In genomic region chr10:3452234-3452633, GRCh38 we compare ENCODE assay signal across 9 cellular contexts.
DNase-seq lines count a peak whose midpoint lies in the region; ATAC-seq and TF ChIP-seq lines count a peak whose summit lies in the region.
"Had no signal": no experiment of that assay in that cellular context is flagged by ENCODE, and none has a peak within 500 bp of the region (broad histone marks: within the 10 kb centered on the region; RNA-seq: fewer than 3 reads in every experiment).

No MANE protein-coding gene starts in this region.

- H3K4me2 ChIP-seq in HCT116 (ENCODE audit: low read length), result peak overlapping the region; percentile 67

- no peak overlapping the region for H3K4me3 ChIP-seq in HCT116 (replicated peaks in 1 of 2; ENCODE audit: low read depth in 1 of 2, low read length in 2 of 2)
- peak overlapping the region; percentile 31 to 33 for H3K4me3 ChIP-seq in stomach smooth muscle (ENCODE audit: low read length in 2 of 2)

- RAD21 ChIA-PET in HCT116 (lab: Charles Lee; ENCODE audit: low non-redundant PET in 1 of 2, low total read pairs in 2 of 2, uncharacterized antibody in 2 of 2, unreplicated experiment in 2 of 2), result no interaction called here

- H3K27me3 ChIP-seq in HCT116 (ENCODE audit: insufficient read depth, low read length) (no peaks in the 10 kb centered on the region), stomach smooth muscle (ENCODE audit: control insufficient read depth in 1 of 2, insufficient read depth in 2 of 2, low read length in 2 of 2) (no peaks in the 10 kb centered on the region)
- H3K27me3 ChIP-seq: neutrophil had no signal

- H3K9me2 ChIP-seq in HCT116 (ENCODE audit: insufficient read depth), result no peaks in the 10 kb centered on the region

- no peaks in the 10 kb centered on the region for H3K79me2 ChIP-seq in HCT116 (ENCODE audit: insufficient read depth, low read length)

- intact Hi-C loops in HCT116 (cut with micrococcal nuclease), result no loop called here

- POLR2A ChIA-PET in HCT116 (lab: Charles Lee), result interaction anchor here (0.5 kb wide), 1 partner anchor 154 kb away, joined by 3 read pairs; no protein-coding TSS in a partner anchor

- H3K27ac ChIP-seq in HCT116 (ENCODE audit: low read depth, low read length) (peak overlapping the region; percentile 36; the same call in 1 of the 2 replicates), stomach smooth muscle (ENCODE audit: low read length) (no peak overlapping the region)
- H3K27ac ChIP-seq: neutrophil had no signal

- peak overlapping the region; percentile 92 for H2AFZ ChIP-seq in HCT116 (ENCODE audit: low read depth, low read length, poor library complexity, severe bottlenecking)

- TF ChIP-seq POLR2A in HCT116 (IDR thresholded peaks at IDR 0.05; ENCODE audit: borderline replicate concordance, extremely low read depth, insufficient read depth, insufficient read length), result no peak

- no TSS peak for BruUV-seq in HCT116 (replicated peaks; lab: Mats Ljungman, UMichigan)

- CTCF ChIA-PET in HCT116 (lab: Charles Lee), result no interaction called here

- ATAC-seq in HCT116, result peak; percentile 61
- no peak for ATAC-seq in GM18502 (IDR thresholded peaks at IDR 0.05; ENCODE audit: poor library complexity, unreplicated experiment)
- ATAC-seq in HG03045 (IDR thresholded peaks at IDR 0.05; ENCODE audit: unreplicated experiment), result no peak

- H4K20me1 ChIP-seq in HCT116 (ENCODE audit: insufficient read depth), result no peaks in the 10 kb centered on the region

- DNase-seq in HCT116 (ENCODE audit: low read depth, low spot score) (no peak), brain pericyte (ENCODE audit: low read depth, low spot score) (peak; percentile 84), iris pigment epithelial cell (ENCODE audit: low read depth) (peak; percentile 96), NCI-H2227 treated with DMSO at 0.1 percent for 48 hours (lab: John Stamatoyannopoulos, UW) (no peak), DMS53 (lab: John Stamatoyannopoulos, UW) (no peak)

- H3K36me3 ChIP-seq in HCT116 (ENCODE audit: control insufficient read depth in 1 of 2, insufficient read depth in 2 of 2, low read length in 2 of 2), result no peaks in the 10 kb centered on the region
- no peaks in the 10 kb centered on the region for H3K36me3 ChIP-seq in stomach smooth muscle (ENCODE audit: control insufficient read depth in 2 of 2, insufficient read depth in 2 of 2, low read length in 2 of 2)
- H3K36me3 ChIP-seq: neutrophil had no signal

- H3K9ac ChIP-seq in HCT116 (ENCODE audit: low read length), result no peak overlapping the region; the same call in 1 of the 2 replicates
- H3K9ac ChIP-seq in stomach smooth muscle (ENCODE audit: low read length in 2 of 2), result peak overlapping the region in 1 of 2 donors; percentile 6

- peak; percentile 28; the same call in 1 of the 2 replicates for TF ChIP-seq RAD21 in HCT116 (IDR thresholded peaks at IDR 0.05; ENCODE audit: low read depth)

- peaks cover 13 to 25% of the 10 kb centered on the region in 2 experiments for H3K4me1 ChIP-seq in HCT116 (ENCODE audit: control insufficient read depth in 1 of 2, insufficient read depth in 2 of 2, low read length in 2 of 2)
- H3K4me1 ChIP-seq in stomach smooth muscle (ENCODE audit: control insufficient read depth, insufficient read depth, low read length), result peaks cover 2% of the 10 kb centered on the region

- H3K9me3 ChIP-seq in HCT116 (ENCODE audit: control insufficient read depth in 1 of 2, insufficient read depth in 1 of 2, low read depth in 1 of 2, low read length in 2 of 2) (no peaks in the 10 kb centered on the region), stomach smooth muscle (ENCODE audit: control insufficient read depth in 2 of 2, low read length in 2 of 2) (no peaks in the 10 kb centered on the region)
- H3K9me3 ChIP-seq: neutrophil had no signal

- 0 out of 6 replicates have a peak, but pooled peaks of 1 of the 3 experiments have one; percentile 28 for TF ChIP-seq CTCF in HCT116 (IDR thresholded peaks at IDR 0.05 in 2 of 3, conservative IDR thresholded peaks at IDR 0.05 in 1 of 3; ENCODE audit: borderline replicate concordance in 1 of 3, insufficient read depth in 1 of 3, low read depth in 2 of 3, low read length in 2 of 3)

TF ChIP-seq in HCT116, 20 proteins besides CTCF, POLR2A, EP300 and RAD21:
- no peak for TF ChIP-seq FOSL1 (IDR thresholded peaks at IDR 0.05; ENCODE audit: low read depth)
- no peak for TF ChIP-seq EZH2phosphoT487 (IDR thresholded peaks at IDR 0.05; ENCODE audit: borderline replicate concordance)
- TF ChIP-seq ZBTB33 (IDR thresholded peaks at IDR 0.05; ENCODE audit: extremely low read depth, insufficient replicate concordance, low read length), result no peak
- no peak for TF ChIP-seq EZH2 (IDR thresholded peaks at IDR 0.05)
- no peak for TF ChIP-seq TCF7L2 (IDR thresholded peaks at IDR 0.05; ENCODE audit: borderline replicate concordance, extremely low read depth, insufficient read depth, insufficient read length)
- TF ChIP-seq, protein P1, sequence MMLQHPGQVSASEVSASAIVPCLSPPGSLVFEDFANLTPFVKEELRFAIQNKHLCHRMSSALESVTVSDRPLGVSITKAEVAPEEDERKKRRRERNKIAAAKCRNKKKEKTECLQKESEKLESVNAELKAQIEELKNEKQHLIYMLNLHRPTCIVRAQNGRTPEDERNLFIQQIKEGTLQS (IDR thresholded peaks at IDR 0.05), result no peak
- TF ChIP-seq CEBPB (IDR thresholded peaks at IDR 0.05; ENCODE audit: low read depth), result no peak
- no peak for TF ChIP-seq EGR1 (IDR thresholded peaks at IDR 0.05; ENCODE audit: low read depth)
- TF ChIP-seq SIN3A (IDR thresholded peaks at IDR 0.05; ENCODE audit: low read depth), result no peak
- TF ChIP-seq SRF (IDR thresholded peaks at IDR 0.05; ENCODE audit: low read depth), result no peak
- TF ChIP-seq ZNF274 (IDR thresholded peaks at IDR 0.05; ENCODE audit: low read depth, low read length), result no peak

Comparison
In these comparisons a context has a peak if more than half of its experiments do, and no peak if none do; other contexts are left out.
1. DNase-seq: peak in brain pericyte (single experiment) and iris pigment epithelial cell (single experiment); none in HCT116 (single experiment), NCI-H2227 treated with DMSO at 0.1 percent for 48 hours (single experiment) and DMS53 (single experiment).
2. H3K4me3 ChIP-seq: peak in stomach smooth muscle (2 of 2); none in HCT116 (0 of 2).